8 cellular contexts compared by ENCODE assay signal in the genomic region with DNA sequence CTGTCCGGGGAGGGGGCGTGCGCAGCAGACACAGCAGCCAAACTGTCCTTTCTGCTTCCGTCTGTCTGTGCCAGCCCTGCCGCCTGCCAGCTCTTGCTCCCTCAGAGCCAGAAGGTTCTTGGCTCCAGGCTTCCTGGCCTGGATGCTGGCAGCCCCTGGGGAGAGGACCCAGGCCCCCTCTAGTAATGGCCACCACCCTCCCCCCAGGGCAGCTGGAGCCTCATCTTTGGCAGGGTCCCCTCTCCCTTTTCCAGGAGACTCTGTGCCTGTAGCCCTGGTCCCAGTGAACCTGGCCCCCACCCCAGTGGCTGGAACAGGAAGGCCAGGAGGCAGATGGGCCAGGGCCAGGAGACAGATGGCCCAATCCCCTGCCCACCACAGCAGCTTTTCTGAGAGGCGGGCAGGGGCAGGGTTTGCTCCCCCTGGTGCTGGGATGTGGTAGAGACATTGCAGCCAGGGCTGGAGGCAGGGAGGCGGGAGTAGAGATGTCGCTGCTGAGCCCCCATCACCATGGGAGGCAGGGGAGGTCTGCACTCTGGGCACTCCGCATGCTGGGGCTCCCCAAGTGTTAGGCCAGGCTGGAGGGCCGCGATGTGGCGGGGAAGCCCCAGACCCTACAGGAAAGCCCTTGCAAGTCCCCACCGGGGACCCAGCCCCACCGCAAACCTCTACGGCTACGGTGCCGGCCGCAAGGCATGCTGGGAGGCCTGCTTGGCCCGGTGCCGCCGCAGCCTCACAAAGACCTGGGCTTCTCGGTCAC. TPM values are rescaled to one million over a fixed set of nuclear protein-coding genes. Genes with fewer than 3 reads are reported as not detected.
DNase-seq lines count a peak whose midpoint lies in the region; ATAC-seq and TF ChIP-seq lines count a peak whose summit lies in the region.

No MANE protein-coding gene starts in this region.

- H3K27ac ChIP-seq in Karpas-422 (ENCODE audit: low read length) (no peak overlapping the region), SK-N-SH (ENCODE audit: low read depth in 2 of 2, low read length in 1 of 2) (peak overlapping the region; percentile 10 to 98; a peak in 3 of 4 replicates), cardiac muscle cell (peak overlapping the region; percentile 78), psoas muscle (peak overlapping the region; percentile 67)

- H3F3A ChIP-seq in SK-N-SH (replicated peaks; ENCODE audit: insufficient read depth): peaks cover 7% of the 10 kb centered on the region

- H3K4me3 ChIP-seq in Karpas-422 (ENCODE audit: low read length) (no peak overlapping the region), SK-N-SH (ENCODE audit: low read depth in 2 of 2, low read length in 1 of 2) (peak overlapping the region; percentile 18 to 37; a peak in 3 of 4 replicates), cardiac muscle cell (no peak overlapping the region), psoas muscle (peak overlapping the region; percentile 49)

- no peaks in the 10 kb centered on the region for H3K27me3 ChIP-seq in Karpas-422 (ENCODE audit: low read length)
- H3K27me3 ChIP-seq in SK-N-SH (ENCODE audit: insufficient read depth): no peaks in the 10 kb centered on the region
- H3K27me3 ChIP-seq in cardiac muscle cell: no peaks in the 10 kb centered on the region
- no peaks in the 10 kb centered on the region for H3K27me3 ChIP-seq in psoas muscle (ENCODE audit: insufficient read depth in 3 of 3, low read length in 2 of 3)

- TF ChIP-seq RAD21 in SK-N-SH (IDR thresholded peaks at IDR 0.05; ENCODE audit: low read length): peak; percentile 73

- TF ChIP-seq CTCF in SK-N-SH (IDR thresholded peaks at IDR 0.05) (peak; percentile 81), cardiac muscle cell (IDR thresholded peaks at IDR 0.05; ENCODE audit: low read depth, low read length) (peak; percentile 82), psoas muscle (IDR thresholded peaks at IDR 0.05) (peak; percentile 64)

- ATAC-seq in activated naive CD8-positive, alpha-beta T cell treated with anti-CD3 and anti-CD28 coated beads, Interleukin-2, amount 50 U/mL, for 24 hours: peak; percentile 44
- ATAC-seq in psoas muscle (peak; percentile 73 to 85 (median 79)), HG03460 (IDR thresholded peaks at IDR 0.05; ENCODE audit: unreplicated experiment) (no peak), GM21390 (IDR thresholded peaks at IDR 0.05; ENCODE audit: unreplicated experiment) (no peak)

- peak in 1 of 2 experiments; percentile 59; a peak in 3 of 4 replicates for TF ChIP-seq EP300 in SK-N-SH (IDR thresholded peaks at IDR 0.05; ENCODE audit: borderline replicate concordance in 1 of 2, low read depth in 1 of 2, low read length in 1 of 2)

- H3K9me2 ChIP-seq in Karpas-422 (replicated peaks; ENCODE audit: insufficient read depth, low read length) (no peaks in the 10 kb centered on the region), SK-N-SH (no peaks in the 10 kb centered on the region)

- H3K79me2 ChIP-seq in Karpas-422 (ENCODE audit: low read length) (no peaks in the 10 kb centered on the region), SK-N-SH (ENCODE audit: insufficient read depth) (no peaks in the 10 kb centered on the region)

- H3K27me3 Mint-ChIP-seq in activated naive CD8-positive, alpha-beta T cell treated with anti-CD3 and anti-CD28 coated beads, Interleukin-2, amount 50 U/mL, for 24 hours: no peaks in the 10 kb centered on the region

- no peaks in the 10 kb centered on the region for H3K9me3 Mint-ChIP-seq in activated naive CD8-positive, alpha-beta T cell treated with anti-CD3 and anti-CD28 coated beads, Interleukin-2, amount 50 U/mL, for 24 hours

- no peaks in the 10 kb centered on the region for H4K20me1 ChIP-seq in Karpas-422 (ENCODE audit: insufficient read depth, low read depth, low read length)
- no peaks in the 10 kb centered on the region for H4K20me1 ChIP-seq in SK-N-SH (ENCODE audit: insufficient read depth)

- no peak overlapping the region for H3K4me3 Mint-ChIP-seq in activated naive CD8-positive, alpha-beta T cell treated with anti-CD3 and anti-CD28 coated beads, Interleukin-2, amount 50 U/mL, for 24 hours

- H3K36me3 Mint-ChIP-seq in activated naive CD8-positive, alpha-beta T cell treated with anti-CD3 and anti-CD28 coated beads, Interleukin-2, amount 50 U/mL, for 24 hours (ENCODE audit: low read depth): peaks cover 14% of the 10 kb centered on the region

- CTCF ChIA-PET in SK-N-SH (lab: Yijun Ruan, JAX): interaction anchor here (0.6 to 16.5 kb wide), 37 partner anchors 12 to 557 kb away, joined by 3 to 326 read pairs (median 5); a partner anchor contains a TSS

- POLR2A ChIA-PET in SK-N-SH (lab: Yijun Ruan, JAX): interaction anchor here (0.5 to 3.3 kb wide), 16 partner anchors 9 to 292 kb away, joined by 3 to 39 read pairs (median 4); a partner anchor contains a TSS

- H3K36me3 ChIP-seq in Karpas-422 (ENCODE audit: insufficient read depth, low read length) (0 out of 2 replicates have a peak, but pooled peaks cover 3% of the 10 kb centered on the region), SK-N-SH (replicated peaks in 1 of 2; ENCODE audit: control insufficient read depth in 1 of 2, insufficient read depth in 2 of 2, low read length in 1 of 2) (peaks cover 0 to 26% of the 10 kb centered on the region in 2 experiments), cardiac muscle cell (peaks cover 6% of the 10 kb centered on the region), psoas muscle (ENCODE audit: insufficient read depth in 1 of 2, low read depth in 1 of 2) (peaks cover 0 to 53% of the 10 kb centered on the region in 2 donors)

- peak overlapping the region; percentile 67 for H3K27ac Mint-ChIP-seq in activated naive CD8-positive, alpha-beta T cell treated with anti-CD3 and anti-CD28 coated beads, Interleukin-2, amount 50 U/mL, for 24 hours

- H3K4me2 ChIP-seq in Karpas-422 (ENCODE audit: low read depth, low read length, poor library complexity, severe bottlenecking) (no peak overlapping the region), SK-N-SH (peak overlapping the region; percentile 62)

- WGBS in SK-N-SH (ENCODE audit: low lambda C conversion rate): 68% methylated on average over 6 of the region's 22 CpGs
- 8 to 14% (median 13%) methylated on average over 18 to 22 of the region's 22 CpGs for WGBS in psoas muscle, 3 donors

- DNase-seq in D341Med (ENCODE audit: low spot score) (peak; percentile 98), Karpas-422 (peak; percentile 75), SK-N-SH (peak; percentile 99), cardiac muscle cell (ENCODE audit: low read depth in 1 of 2, low spot score in 1 of 2) (peak; percentile 69 to 81), psoas muscle (peak; percentile 80 to 89)
- peak; percentile 69 for DNase-seq in activated naive CD8-positive, alpha-beta T cell treated with anti-CD3 and anti-CD28 coated beads, Interleukin-2, amount 50 U/mL, for 24 hours

- H3K4me1 ChIP-seq in Karpas-422 (ENCODE audit: low read length): peaks cover 4% of the 10 kb centered on the region
- peaks cover 5 to 33% of the 10 kb centered on the region in 2 experiments; a peak in 2 of 4 replicates for H3K4me1 ChIP-seq in SK-N-SH (ENCODE audit: control insufficient read depth in 1 of 2, insufficient read depth in 2 of 2, low read depth in 1 of 2, low read length in 1 of 2)
- H3K4me1 ChIP-seq in cardiac muscle cell (ENCODE audit: low read depth): peaks cover 13% of the 10 kb centered on the region
- H3K4me1 ChIP-seq in psoas muscle: peaks cover 9% of the 10 kb centered on the region

- H3K4me1 Mint-ChIP-seq in activated naive CD8-positive, alpha-beta T cell treated with anti-CD3 and anti-CD28 coated beads, Interleukin-2, amount 50 U/mL, for 24 hours: peaks cover 16% of the 10 kb centered on the region

- H3K9ac ChIP-seq in Karpas-422 (ENCODE audit: low read length) (no peak overlapping the region), SK-N-SH (peak overlapping the region; percentile 30; the same call in 1 of the 2 replicates)

- H3K9me3 ChIP-seq in Karpas-422 (ENCODE audit: low read length): no peaks in the 10 kb centered on the region
- no peaks in the 10 kb centered on the region for H3K9me3 ChIP-seq in SK-N-SH
- H3K9me3 ChIP-seq in cardiac muscle cell (ENCODE audit: low read depth): no peaks in the 10 kb centered on the region
- H3K9me3 ChIP-seq in psoas muscle: no peaks in the 10 kb centered on the region

- intact Hi-C loops in psoas muscle (cut with DNase I): loop anchor here (5.0 kb wide), 1 partner anchor 40 kb away; no protein-coding TSS in a partner anchor

- H2AFZ ChIP-seq in Karpas-422 (ENCODE audit: low read length): no peak overlapping the region
- peak overlapping the region; percentile 80; the same call in 1 of the 2 replicates for H2AFZ ChIP-seq in SK-N-SH (ENCODE audit: low read depth)

RNA-seq across cellular contexts. Expression of a gene that starts 16.7 kb away (rescaled TPM):
- 30.9 and 52.5 TPM in 2 replicates for total RNA-seq in Karpas-422 (2014; rRNA removed; shearing (Covaris generic); ENCODE audit: low replicate concordance)
- 0.99 and 1.3 TPM in 2 replicates for polyA plus RNA-seq in SK-N-SH (2012; rRNA removed)
- polyA plus RNA-seq in SK-N-SH (2012; cell fraction: cytosol; rRNA removed): 0.41 and 1.2 TPM in 2 replicates
- 6.5 and 8.9 TPM in 2 replicates for polyA plus RNA-seq in SK-N-SH (2012; cell fraction: nucleus; rRNA removed)
- total RNA-seq in cardiac muscle cell: 4.6 and 14.8 TPM in 2 replicates
- 10.8 and 24.6 TPM in 2 replicates for polyA plus RNA-seq in cardiac muscle cell
- 10 to 100 TPM in 1 of 4 donors, 1 to 10 TPM in 3; 5.1 to 12.8 (median 7.2) TPM for total RNA-seq in psoas muscle
- 1 to 10 TPM; 1.7 to 3.7 (median 2.2) TPM for polyA plus RNA-seq in psoas muscle

RNA-seq across cellular contexts. Expression of a gene that starts 27.7 kb away (rescaled TPM):
- total RNA-seq in Karpas-422 (2014; rRNA removed; shearing (Covaris generic); ENCODE audit: low replicate concordance): 27.9 and 42.7 TPM in 2 replicates
- polyA plus RNA-seq in SK-N-SH (2012; rRNA removed) (49.7 and 55.8 TPM in 2 replicates), cardiac muscle cell (160 and 161 TPM in 2 replicates), psoas muscle (100 to 1,000 TPM; 115 to 174 (median 149) TPM)
- polyA plus RNA-seq in SK-N-SH (2012; cell fraction: cytosol; rRNA removed): 31.9 and 42.5 TPM in 2 replicates
- 63.2 and 67.1 TPM in 2 replicates for polyA plus RNA-seq in SK-N-SH (2012; cell fraction: nucleus; rRNA removed)
- total RNA-seq in cardiac muscle cell (61.3 and 75.6 TPM in 2 replicates), psoas muscle (100 to 1,000 TPM; 109 to 278 (median 164) TPM)

RNA-seq across cellular contexts. Expression of a gene that starts 42.9 kb away (rescaled TPM):
- 22.9 and 49.0 TPM in 2 replicates for total RNA-seq in Karpas-422 (2014; rRNA removed; shearing (Covaris generic); ENCODE audit: low replicate concordance)
- polyA plus RNA-seq in SK-N-SH (2012; rRNA removed): 19.9 and 24.8 TPM in 2 replicates
- 22.1 and 26.9 TPM in 2 replicates for polyA plus RNA-seq in SK-N-SH (2012; cell fraction: cytosol; rRNA removed)
- polyA plus RNA-seq in SK-N-SH (2012; cell fraction: nucleus; rRNA removed): 54.0 and 54.3 TPM in 2 replicates
- total RNA-seq in cardiac muscle cell: 34.2 and 37.8 TPM in 2 replicates
- polyA plus RNA-seq in cardiac muscle cell: 20.5 and 35.9 TPM in 2 replicates
- total RNA-seq in psoas muscle: 10 to 100 TPM in 1 of 4 donors, 1 to 10 TPM in 3; 7.9 to 11.6 (median 8.2) TPM
- 10 to 100 TPM in 1 of 3 donors, 1 to 10 TPM in 2; 6.9 to 13.7 (median 9.5) TPM for polyA plus RNA-seq in psoas muscle

RNA-seq across cellular contexts. Expression of a gene that starts 50.9 kb away (rescaled TPM):
- total RNA-seq in Karpas-422 (2014; rRNA removed; shearing (Covaris generic); ENCODE audit: low replicate concordance): 7.9 and 16.4 TPM in 2 replicates
- polyA plus RNA-seq in SK-N-SH (2012; rRNA removed) (3.1 and 5.1 TPM in 2 replicates), cardiac muscle cell (2.2 and 2.9 TPM in 2 replicates), psoas muscle (10 to 100 TPM in 2 of 3 donors, 1 to 10 TPM in 1; 8.4 to 17.1 (median 10.9) TPM)
- 1.9 and 2.7 TPM in 2 replicates for polyA plus RNA-seq in SK-N-SH (2012; cell fraction: cytosol; rRNA removed)
- 6.9 and 7.6 TPM in 2 replicates for polyA plus RNA-seq in SK-N-SH (2012; cell fraction: nucleus; rRNA removed)
- total RNA-seq in cardiac muscle cell (1.3 and 4.6 TPM in 2 replicates), psoas muscle (10 to 100 TPM in 3 of 4 donors, 1 to 10 TPM in 1; 8.9 to 16.0 (median 10.9) TPM)

Comparison
In these comparisons a context has a peak if more than half of its experiments do, and no peak if none do; other contexts are left out.
1. H3K4me3 ChIP-seq: peak in SK-N-SH (2 of 2) and psoas muscle (single experiment); none in Karpas-422 (single experiment) and cardiac muscle cell (single experiment).
2. ATAC-seq: peak in activated naive CD8-positive, alpha-beta T cell treated with anti-CD3 and anti-CD28 coated beads, Interleukin-2, amount 50 U/mL, for 24 hours (single experiment) and psoas muscle (4 of 4); none in HG03460 (single experiment) and GM21390 (single experiment).
3. Peak in every context shown above with its lines, with median percentiles within 50 percentile points of each other: DNase-seq and CTCF ChIP-seq.